In genomic region chr15:50003786-50004334, GRCh38 we compare ENCODE assay signal across 8 cellular contexts.
DNase-seq lines count a peak whose midpoint lies in the region; ATAC-seq and TF ChIP-seq lines count a peak whose summit lies in the region.

No MANE protein-coding gene starts in this region.

- H3K4me1 Mint-ChIP-seq in activated naive CD8-positive, alpha-beta T cell treated with anti-CD3 and anti-CD28 coated beads, Interleukin-2, amount 10 ng/mL, durations not matched to agents 7 days and 5 days = peaks cover 11% of the 10 kb centered on the region

- no peaks in the 10 kb centered on the region for H3K27me3 ChIP-seq in GM06990 (replicated peaks; ENCODE audit: control insufficient read depth, insufficient read depth, low read length)
- H3K27me3 ChIP-seq in HCT116 (ENCODE audit: insufficient read depth, low read length) = no peaks in the 10 kb centered on the region
- no peaks in the 10 kb centered on the region for H3K27me3 ChIP-seq in heart right ventricle
- H3K27me3 ChIP-seq in prostate gland (replicated peaks; ENCODE audit: insufficient read depth) = no peaks in the 10 kb centered on the region

- BruUV-seq in HCT116 (replicated peaks; lab: Mats Ljungman, UMichigan) = no TSS peak

- H3K27ac ChIP-seq in HCT116 (ENCODE audit: low read depth, low read length) = no peak overlapping the region
- peak overlapping the region in 6 of 10 donors; percentile 11 to 68 (median 42) for H3K27ac ChIP-seq in heart right ventricle
- peak overlapping the region; percentile 2 to 19 for H3K27ac ChIP-seq in prostate gland

- H3K27me3 Mint-ChIP-seq in activated naive CD8-positive, alpha-beta T cell treated with anti-CD3 and anti-CD28 coated beads, Interleukin-2, amount 10 ng/mL, durations not matched to agents 7 days and 5 days = peaks cover 11% of the 10 kb centered on the region

- ATAC-seq in HCT116 = peak; percentile 100
- peak; percentile 100 for ATAC-seq in SK-N-SH treated with all-trans-retinoic acid at 6 μM for 48 hours
- peak; percentile 56 for ATAC-seq in activated naive CD8-positive, alpha-beta T cell treated with anti-CD3 and anti-CD28 coated beads, Interleukin-2, amount 10 ng/mL, durations not matched to agents 7 days and 5 days (ENCODE audit: low read depth)
- ATAC-seq in heart right ventricle = peak; percentile 93 to 100 (median 99)

- POLR2A ChIA-PET in HCT116 (lab: Charles Lee) = no interaction called here
- POLR2A ChIA-PET in activated naive CD8-positive, alpha-beta T cell treated with anti-CD3 and anti-CD28 coated beads, Interleukin-2, amount 10 ng/mL, durations not matched to agents 7 days and 5 days (lab: Charles Lee) = interaction anchor here (1.0 kb wide), 1 partner anchor 131 kb away, joined by 3 read pairs; no protein-coding TSS in a partner anchor

- H3K4me3 ChIP-seq in GM06990 (replicated peaks; ENCODE audit: low read depth, low read length) (no peak overlapping the region), HCT116 (replicated peaks in 1 of 2; ENCODE audit: low read depth in 1 of 2, low read length in 2 of 2) (no peak overlapping the region), heart right ventricle (no peak overlapping the region), prostate gland (no peak overlapping the region)

- CTCF ChIA-PET in HCT116 (lab: Charles Lee) = interaction anchor here (0.9 to 3.8 kb wide), 14 partner anchors 13 to 1028 kb away, joined by 3 to 61 read pairs (median 6); no protein-coding TSS in a partner anchor

- RAD21 ChIA-PET in HCT116 (lab: Charles Lee; ENCODE audit: low non-redundant PET in 1 of 2, low total read pairs in 2 of 2, uncharacterized antibody in 2 of 2, unreplicated experiment in 2 of 2) = interaction anchor here (0.9 to 1.2 kb wide), 3 partner anchors 127 to 768 kb away, joined by 3 to 6 read pairs (median 5); no protein-coding TSS in a partner anchor

- TF ChIP-seq POLR2A in HCT116 (IDR thresholded peaks at IDR 0.05; ENCODE audit: borderline replicate concordance, extremely low read depth, insufficient read depth, insufficient read length) (no peak), prostate gland (IDR thresholded peaks at IDR 0.05) (no peak)

- WGBS in heart right ventricle, 2 donors = 53 to 55% methylated on average over 13 of the region's 13 CpGs
- 65% methylated on average over 13 of the region's 13 CpGs for WGBS in prostate gland

- H3K27ac Mint-ChIP-seq in activated naive CD8-positive, alpha-beta T cell treated with anti-CD3 and anti-CD28 coated beads, Interleukin-2, amount 10 ng/mL, durations not matched to agents 7 days and 5 days = no peak overlapping the region

- H3K4me1 ChIP-seq in HCT116 (ENCODE audit: control insufficient read depth in 1 of 2, insufficient read depth in 2 of 2, low read length in 2 of 2) (peaks cover 2 to 5% of the 10 kb centered on the region in 2 experiments; a peak in 3 of 4 replicates), heart right ventricle (peaks cover 0 to 19% (median 4%) of the 10 kb centered on the region in 9 donors), prostate gland (replicated peaks) (no peaks in the 10 kb centered on the region)

- no peak overlapping the region for H3K9ac ChIP-seq in HCT116 (ENCODE audit: low read length)

- no peak overlapping the region for H3K4me3 Mint-ChIP-seq in activated naive CD8-positive, alpha-beta T cell treated with anti-CD3 and anti-CD28 coated beads, Interleukin-2, amount 10 ng/mL, durations not matched to agents 7 days and 5 days

- peaks cover 31% of the 10 kb centered on the region for H3K36me3 Mint-ChIP-seq in activated naive CD8-positive, alpha-beta T cell treated with anti-CD3 and anti-CD28 coated beads, Interleukin-2, amount 10 ng/mL, durations not matched to agents 7 days and 5 days

- DNase-seq in GM06990 (ENCODE audit: extremely low read depth, insufficient read length) (peak; percentile 43), HCT116 (ENCODE audit: low read depth, low spot score) (peak; percentile 80), M059J (ENCODE audit: low read depth) (peak; percentile 76), heart right ventricle (peak; percentile 88 to 89), prostate gland (ENCODE audit: low spot score) (peak; percentile 52)
- peak; percentile 50 for DNase-seq in activated naive CD8-positive, alpha-beta T cell treated with anti-CD3 and anti-CD28 coated beads, Interleukin-2, amount 10 ng/mL, durations not matched to agents 7 days and 5 days
- no peak for DNase-seq in effector CD8-positive, alpha-beta T cell (lab: John Stamatoyannopoulos, UW)

- H4K20me1 ChIP-seq in HCT116 (ENCODE audit: insufficient read depth) = no peaks in the 10 kb centered on the region

- TF ChIP-seq RAD21 in HCT116 (IDR thresholded peaks at IDR 0.05; ENCODE audit: low read depth) = peak; percentile 77

- H2AFZ ChIP-seq in HCT116 (ENCODE audit: low read depth, low read length, poor library complexity, severe bottlenecking) = peak overlapping the region; percentile 16

- intact Hi-C loops in HCT116 (cut with micrococcal nuclease) = loop anchor here (1.0 to 10.0 kb wide), 4 partner anchors 127 to 1143 kb away; no protein-coding TSS in a partner anchor
- intact Hi-C loops in heart right ventricle (cut with DNase I) = loop anchor here in 6 of 10 donors (1.0 to 10.0 kb wide), 11 partner anchors 69 to 769 kb away; partner anchors contain the start of genes FAM227B (in 2 of the 6), DTWD1 (in 1 of the 6) and FGF7 (in 1 of the 6)
- intact Hi-C loops in prostate gland (cut with DNase I) = loop anchor here (5.0 to 10.0 kb wide), 4 partner anchors 129 to 769 kb away; no protein-coding TSS in a partner anchor

- no peaks in the 10 kb centered on the region for H3K9me3 ChIP-seq in HCT116 (ENCODE audit: control insufficient read depth in 1 of 2, insufficient read depth in 1 of 2, low read depth in 1 of 2, low read length in 2 of 2)
- peaks cover 0 to 7% (median 0%) of the 10 kb centered on the region in 11 donors for H3K9me3 ChIP-seq in heart right ventricle
- H3K9me3 ChIP-seq in prostate gland = no peaks in the 10 kb centered on the region

- H3K4me2 ChIP-seq in HCT116 (ENCODE audit: low read length) = peak overlapping the region; percentile 34; the same call in 1 of the 2 replicates

- H3K36me3 ChIP-seq in GM06990 (ENCODE audit: control insufficient read depth, insufficient read depth, low read length) (no peaks in the 10 kb centered on the region), HCT116 (ENCODE audit: control insufficient read depth in 1 of 2, insufficient read depth in 2 of 2, low read length in 2 of 2) (no peaks in the 10 kb centered on the region), heart right ventricle (peaks cover 0 to 7% (median 0%) of the 10 kb centered on the region in 9 donors), prostate gland (no peaks in the 10 kb centered on the region)

- no peaks in the 10 kb centered on the region for H3K9me2 ChIP-seq in HCT116 (ENCODE audit: insufficient read depth)

- TF ChIP-seq CTCF in GM06990 (IDR thresholded peaks at IDR 0.05; ENCODE audit: insufficient read depth, low read length, poor library complexity, severe bottlenecking) = peak; percentile 83
- peak; percentile 38 to 89 (median 84); a peak in 5 of 6 replicates for TF ChIP-seq CTCF in HCT116 (IDR thresholded peaks at IDR 0.05 in 2 of 3, conservative IDR thresholded peaks at IDR 0.05 in 1 of 3; ENCODE audit: borderline replicate concordance in 1 of 3, insufficient read depth in 1 of 3, low read depth in 2 of 3, low read length in 2 of 3)
- peak; percentile 59 to 87 (median 79) for TF ChIP-seq CTCF in heart right ventricle (IDR thresholded peaks at IDR 0.05)
- peak in 3 of 4 experiments; percentile 46 to 56 (median 55) for TF ChIP-seq CTCF in prostate gland (IDR thresholded peaks at IDR 0.05)

- no peaks in the 10 kb centered on the region for H3K79me2 ChIP-seq in HCT116 (ENCODE audit: insufficient read depth, low read length)

- no peaks in the 10 kb centered on the region for H3K9me3 Mint-ChIP-seq in activated naive CD8-positive, alpha-beta T cell treated with anti-CD3 and anti-CD28 coated beads, Interleukin-2, amount 10 ng/mL, durations not matched to agents 7 days and 5 days

TF ChIP-seq in HCT116, 20 proteins besides CTCF, POLR2A, EP300 and RAD21:
- TF ChIP-seq EZH2phosphoT487 (IDR thresholded peaks at IDR 0.05; ENCODE audit: borderline replicate concordance) (no peak), ZNF274 (IDR thresholded peaks at IDR 0.05; ENCODE audit: low read depth, low read length) (no peak), CBX3 (IDR thresholded peaks at IDR 0.05; ENCODE audit: low read depth) (peak; percentile 54; the same call in 1 of the 2 replicates), MAX (IDR thresholded peaks at IDR 0.05) (peak; percentile 60)

TF ChIP-seq in SK-N-SH treated with all-trans-retinoic acid at 6 μM for 48 hours, 23 proteins besides CTCF, POLR2A, EP300 and RAD21:
- no peak for TF ChIP-seq BACH2 (CRISPR knock-in tag; IDR thresholded peaks at IDR 0.05; ENCODE audit: borderline replicate concordance)
